Comparison of ENCODE assay signal across 1 cellular context in genomic region chr5:32314658-32315057, GRCh38.
TF ChIP-seq lines count a peak whose summit lies in the region.

No MANE protein-coding gene starts in this region.

TF ChIP-seq in HepG2, 621 proteins besides CTCF, POLR2A, EP300 and RAD21 (continued from another document and continues in another):
- TF ChIP-seq TCF7 (IDR thresholded peaks at IDR 0.05; ENCODE audit: low read depth) (0 out of 2 replicates have a peak, but pooled peaks have one; percentile 37), ARID4A (CRISPR knock-in tag; IDR thresholded peaks at IDR 0.05; ENCODE audit: borderline replicate concordance) (peak; percentile 16; the same call in 1 of the 2 replicates), ISL2 (CRISPR knock-in tag; IDR thresholded peaks at IDR 0.05) (peak; percentile 86), PITX1 (CRISPR knock-in tag; IDR thresholded peaks at IDR 0.05) (peak; percentile 65; the same call in 1 of the 2 replicates), MBNL3 (CRISPR knock-in tag; conservative IDR thresholded peaks at IDR 0.05) (no peak), MIXL1 (CRISPR knock-in tag; IDR thresholded peaks at IDR 0.05) (peak; percentile 34; the same call in 1 of the 2 replicates), GABPA (IDR thresholded peaks at IDR 0.05; ENCODE audit: low read depth, low read length) (no peak), GABPA (CRISPR knock-in tag; IDR thresholded peaks at IDR 0.05; ENCODE audit: low read depth) (peak; percentile 28; the same call in 1 of the 2 replicates), CREM (IDR thresholded peaks at IDR 0.05) (peak; percentile 51; the same call in 1 of the 2 replicates), CREM (CRISPR knock-in tag; IDR thresholded peaks at IDR 0.05) (no peak), ZNF34 (CRISPR knock-in tag; IDR thresholded peaks at IDR 0.05; ENCODE audit: borderline replicate concordance) (no peak), ZUFSP (CRISPR knock-in tag; IDR thresholded peaks at IDR 0.05; ENCODE audit: borderline replicate concordance) (no peak), HDAC2 (CRISPR knock-in tag; IDR thresholded peaks at IDR 0.05) (peak; percentile 67; the same call in 1 of the 2 replicates), HMGXB4 (CRISPR knock-in tag; IDR thresholded peaks at IDR 0.05; ENCODE audit: borderline replicate concordance in 1 of 2, low read depth in 1 of 2) (peak in 1 of 2 experiments; percentile 16; a peak in 1 of 4 replicates), ZNF484 (CRISPR knock-in tag; IDR thresholded peaks at IDR 0.05; ENCODE audit: borderline replicate concordance, low read depth) (no peak), MIER3 (CRISPR knock-in tag; IDR thresholded peaks at IDR 0.05; ENCODE audit: borderline replicate concordance) (peak; percentile 39; the same call in 1 of the 2 replicates), NCOA2 (CRISPR knock-in tag; IDR thresholded peaks at IDR 0.05) (peak; percentile 82), MAZ (IDR thresholded peaks at IDR 0.05; ENCODE audit: borderline replicate concordance, low read depth, low read length) (no peak), MAZ (CRISPR knock-in tag; IDR thresholded peaks at IDR 0.05; ENCODE audit: low read depth) (no peak), RXRB (CRISPR knock-in tag; IDR thresholded peaks at IDR 0.05; ENCODE audit: borderline replicate concordance) (peak; percentile 35; the same call in 1 of the 2 replicates), SOX6 (IDR thresholded peaks at IDR 0.05) (no peak), SOX6 (CRISPR knock-in tag; IDR thresholded peaks at IDR 0.05) (peak; percentile 62), FOXP1 (IDR thresholded peaks at IDR 0.05) (no peak), FOXP1 (CRISPR knock-in tag; IDR thresholded peaks at IDR 0.05) (peak; percentile 77; the same call in 1 of the 2 replicates), NCOR1 (IDR thresholded peaks at IDR 0.05; ENCODE audit: borderline replicate concordance, low read length) (peak; percentile 38; the same call in 1 of the 2 replicates), BCL6 (CRISPR knock-in tag; IDR thresholded peaks at IDR 0.05) (0 out of 2 replicates have a peak, but pooled peaks have one; percentile 26), ZNF639 (CRISPR knock-in tag; conservative IDR thresholded peaks at IDR 0.05) (no peak), GMEB1 (CRISPR knock-in tag; IDR thresholded peaks at IDR 0.05; ENCODE audit: borderline replicate concordance) (no peak), RFXAP (CRISPR knock-in tag; IDR thresholded peaks at IDR 0.05; ENCODE audit: borderline replicate concordance) (0 out of 2 replicates have a peak, but pooled peaks have one; percentile 25), ZBTB25 (CRISPR knock-in tag; IDR thresholded peaks at IDR 0.05) (0 out of 2 replicates have a peak, but pooled peaks have one; percentile 14), LCORL (IDR thresholded peaks at IDR 0.05) (no peak), LCORL (CRISPR knock-in tag; IDR thresholded peaks at IDR 0.05) (peak; percentile 62; the same call in 1 of the 2 replicates), HNF4G (IDR thresholded peaks at IDR 0.05; ENCODE audit: borderline replicate concordance, low read depth, low read length) (peak; percentile 25; the same call in 1 of the 2 replicates), HNF4G (CRISPR knock-in tag; IDR thresholded peaks at IDR 0.05; ENCODE audit: borderline replicate concordance, low read depth) (no peak), CEBPG (CRISPR knock-in tag; IDR thresholded peaks at IDR 0.05) (peak; percentile 29; the same call in 1 of the 2 replicates), ZNF281 (CRISPR knock-in tag; IDR thresholded peaks at IDR 0.05; ENCODE audit: borderline replicate concordance) (peak; percentile 39; the same call in 1 of the 2 replicates), YEATS4 (CRISPR knock-in tag; IDR thresholded peaks at IDR 0.05; ENCODE audit: borderline replicate concordance) (0 out of 2 replicates have a peak, but pooled peaks have one; percentile 38), GFI1 (CRISPR knock-in tag; IDR thresholded peaks at IDR 0.05; ENCODE audit: borderline replicate concordance) (0 out of 2 replicates have a peak, but pooled peaks have one; percentile 11), TBX2 (CRISPR knock-in tag; IDR thresholded peaks at IDR 0.05; ENCODE audit: borderline replicate concordance) (peak; percentile 31), MED13 (CRISPR knock-in tag; IDR thresholded peaks at IDR 0.05) (no peak)
